In genomic region chr1:200154069-200154767, GRCh38 we compare ENCODE assay signal across 8 cellular contexts.
DNase-seq lines count a peak whose midpoint lies in the region; ATAC-seq and TF ChIP-seq lines count a peak whose summit lies in the region.

No MANE protein-coding gene starts in this region.

- no peak overlapping the region for H3K4me3 ChIP-seq in HCT116 (replicated peaks in 1 of 2; ENCODE audit: low read depth in 1 of 2, low read length in 2 of 2)
- H3K4me3 ChIP-seq in A673 (ENCODE audit: low read depth, low read length, poor library complexity, severe bottlenecking): no peak overlapping the region

- no peaks in the 10 kb centered on the region for H3K36me3 Mint-ChIP-seq in natural killer cell
- no peaks in the 10 kb centered on the region for H3K36me3 Mint-ChIP-seq in CD14-positive monocyte

- ATAC-seq in GM18505 (IDR thresholded peaks at IDR 0.05; ENCODE audit: unreplicated experiment) (peak; percentile 90), HCT116 (peak; percentile 33; the same call in 1 of the 2 replicates), natural killer cell (peak; percentile 86 to 97 (median 92))

- no peak overlapping the region for H2AFZ ChIP-seq in HCT116 (ENCODE audit: low read depth, low read length, poor library complexity, severe bottlenecking)

- H3K4me1 ChIP-seq in HCT116 (ENCODE audit: control insufficient read depth in 1 of 2, insufficient read depth in 2 of 2, low read length in 2 of 2) (peaks cover 9 to 24% of the 10 kb centered on the region in 2 experiments; a peak in 3 of 4 replicates), A673 (ENCODE audit: insufficient read depth, low read length, poor library complexity, severe bottlenecking) (peaks cover 11% of the 10 kb centered on the region)

- intact Hi-C loops in HCT116 (cut with micrococcal nuclease): no loop called here
- intact Hi-C loops in natural killer cell (cut with micrococcal nuclease): loop anchor here (1.0 to 10.0 kb wide), 2 partner anchors 25 to 731 kb away; no protein-coding TSS in a partner anchor
- intact Hi-C loops in A673 (cut with micrococcal nuclease; ENCODE audit: unreplicated experiment): no loop called here
- intact Hi-C loops in CD14-positive monocyte (cut with micrococcal nuclease): no loop called here

- H3K79me2 ChIP-seq in HCT116 (ENCODE audit: insufficient read depth, low read length): no peaks in the 10 kb centered on the region

- H3K27me3 ChIP-seq in HCT116 (ENCODE audit: insufficient read depth, low read length) (no peaks in the 10 kb centered on the region), A673 (replicated peaks; ENCODE audit: insufficient read depth, low read depth, low read length, poor library complexity) (peaks cover 2% of the 10 kb centered on the region)

- H3K4me3 Mint-ChIP-seq in natural killer cell (peak overlapping the region; percentile 64), CD14-positive monocyte (no peak overlapping the region)

- H3K36me3 ChIP-seq in HCT116 (ENCODE audit: control insufficient read depth in 1 of 2, insufficient read depth in 2 of 2, low read length in 2 of 2) (no peaks in the 10 kb centered on the region), A673 (ENCODE audit: insufficient read depth, low read length, poor library complexity, severe bottlenecking) (no peaks in the 10 kb centered on the region)

- BruUV-seq in HCT116 (replicated peaks; lab: Mats Ljungman, UMichigan): no TSS peak
- BruUV-seq in A673 (replicated peaks; lab: Mats Ljungman, UMichigan): no TSS peak

- no peaks in the 10 kb centered on the region for H3K9me2 ChIP-seq in HCT116 (ENCODE audit: insufficient read depth)

- H3K9me3 Mint-ChIP-seq in natural killer cell (no peaks in the 10 kb centered on the region), CD14-positive monocyte (no peaks in the 10 kb centered on the region)

- H3K9me3 ChIP-seq in HCT116 (ENCODE audit: control insufficient read depth in 1 of 2, insufficient read depth in 1 of 2, low read depth in 1 of 2, low read length in 2 of 2) (no peaks in the 10 kb centered on the region), A673 (ENCODE audit: low read depth, low read length, poor library complexity, severe bottlenecking) (no peaks in the 10 kb centered on the region)

- H3K27ac Mint-ChIP-seq in natural killer cell (peak overlapping the region; percentile 79 to 86), CD14-positive monocyte (peak overlapping the region in 3 of 7 donors; percentile 43 to 73 (median 67))

- TF ChIP-seq RAD21 in HCT116 (IDR thresholded peaks at IDR 0.05; ENCODE audit: low read depth): no peak

- H3K9ac ChIP-seq in HCT116 (ENCODE audit: low read length): no peak overlapping the region

- H3K4me2 ChIP-seq in HCT116 (ENCODE audit: low read length): peak overlapping the region; percentile 10; the same call in 1 of the 2 replicates

- TF ChIP-seq CTCF in HCT116 (IDR thresholded peaks at IDR 0.05 in 2 of 3, conservative IDR thresholded peaks at IDR 0.05 in 1 of 3; ENCODE audit: borderline replicate concordance in 1 of 3, insufficient read depth in 1 of 3, low read depth in 2 of 3, low read length in 2 of 3) (no peak), natural killer cell (IDR thresholded peaks at IDR 0.05) (no peak), A673 (conservative IDR thresholded peaks at IDR 0.05; ENCODE audit: low read depth, low read length) (no peak), CD14-positive monocyte (IDR thresholded peaks at IDR 0.05) (no peak)

- peaks cover 25 to 28% of the 10 kb centered on the region in 2 donors for H3K4me1 Mint-ChIP-seq in natural killer cell
- H3K4me1 Mint-ChIP-seq in CD14-positive monocyte: peaks cover 16% of the 10 kb centered on the region

- POLR2A ChIA-PET in HCT116 (lab: Charles Lee) (no interaction called here), A673 (lab: Charles Lee; ENCODE audit: low non-redundant PET) (no interaction called here)

- H3K27ac ChIP-seq in HCT116 (ENCODE audit: low read depth, low read length) (no peak overlapping the region), A673 (ENCODE audit: low read depth, low read length, poor library complexity, severe bottlenecking) (no peak overlapping the region)

- TF ChIP-seq POLR2A in GM18505 (IDR thresholded peaks at IDR 0.05; ENCODE audit: borderline replicate concordance, extremely low read depth, insufficient read depth, insufficient read length) (no peak), HCT116 (IDR thresholded peaks at IDR 0.05; ENCODE audit: borderline replicate concordance, extremely low read depth, insufficient read depth, insufficient read length) (no peak)

- no peaks in the 10 kb centered on the region for H4K20me1 ChIP-seq in HCT116 (ENCODE audit: insufficient read depth)

- RAD21 ChIA-PET in HCT116 (lab: Charles Lee; ENCODE audit: low non-redundant PET in 1 of 2, low total read pairs in 2 of 2, uncharacterized antibody in 2 of 2, unreplicated experiment in 2 of 2): no interaction called here

- DNase-seq in HCT116 (ENCODE audit: low read depth, low spot score) (no peak), MV-4-11 (lab: John Stamatoyannopoulos, UW) (peak; percentile 95), activated T-cell treated with anti-CD3 and anti-CD28 coated beads for 48 hours (ENCODE audit: low read depth) (peak; percentile 16), natural killer cell (peak; percentile 55), A673 (ENCODE audit: low spot score) (no peak), CD14-positive monocyte (ENCODE audit: low spot score) (no peak), NCI-H345 treated with DMSO at 0.1 percent for 48 hours (lab: John Stamatoyannopoulos, UW; ENCODE audit: unreplicated experiment) (no peak)

- CTCF ChIA-PET in HCT116 (lab: Charles Lee): no interaction called here
- CTCF ChIA-PET in A673 (lab: Charles Lee): no interaction called here

- H3K27me3 Mint-ChIP-seq in natural killer cell (ENCODE audit: low read depth in 2 of 2) (peaks cover 4 to 9% of the 10 kb centered on the region in 2 donors), CD14-positive monocyte (ENCODE audit: low read depth in 3 of 3) (peaks cover 0 to 2% (median 0%) of the 10 kb centered on the region in 3 donors)

TF ChIP-seq in HCT116, 20 proteins besides CTCF, POLR2A, EP300 and RAD21 (continues in another document):
- TF ChIP-seq CEBPB (IDR thresholded peaks at IDR 0.05; ENCODE audit: low read depth) (no peak), CBX3 (IDR thresholded peaks at IDR 0.05; ENCODE audit: low read depth) (no peak), MAX (IDR thresholded peaks at IDR 0.05) (no peak), SIN3A (IDR thresholded peaks at IDR 0.05; ENCODE audit: low read depth) (no peak), ATF3 (IDR thresholded peaks at IDR 0.05) (no peak), POLR2AphosphoS5 (IDR thresholded peaks at IDR 0.05; ENCODE audit: low read depth, low read length) (no peak), ZBTB33 (IDR thresholded peaks at IDR 0.05; ENCODE audit: extremely low read depth, insufficient replicate concordance, low read length) (no peak), ELF1 (IDR thresholded peaks at IDR 0.05; ENCODE audit: borderline replicate concordance, low read depth) (no peak), JUND (IDR thresholded peaks at IDR 0.05) (no peak), EGR1 (IDR thresholded peaks at IDR 0.05; ENCODE audit: low read depth) (no peak), YY1 (IDR thresholded peaks at IDR 0.05; ENCODE audit: extremely low read depth, insufficient replicate concordance, low read depth, low read length) (no peak), EZH2 (IDR thresholded peaks at IDR 0.05) (no peak), SRF (IDR thresholded peaks at IDR 0.05; ENCODE audit: low read depth) (no peak), TCF7L2 (IDR thresholded peaks at IDR 0.05; ENCODE audit: borderline replicate concordance, extremely low read depth, insufficient read depth, insufficient read length) (no peak), EZH2phosphoT487 (IDR thresholded peaks at IDR 0.05; ENCODE audit: borderline replicate concordance) (no peak), FOSL1 (IDR thresholded peaks at IDR 0.05; ENCODE audit: low read depth) (no peak)

Comparison
In these comparisons a context has a peak if more than half of its experiments do, and no peak if none do; other contexts are left out.
1. ATAC-seq: peak in every context shown above with its lines; median percentile 92 in natural killer cell; 90 in GM18505; 33 in HCT116.
2. DNase-seq: peak in MV-4-11 (single experiment), activated T-cell treated with anti-CD3 and anti-CD28 coated beads for 48 hours (single experiment) and natural killer cell (single experiment); none in HCT116 (single experiment), A673 (single experiment), CD14-positive monocyte (single experiment) and NCI-H345 treated with DMSO at 0.1 percent for 48 hours (single experiment).